ENCODE assay signal across 4 cellular contexts in the genomic region with DNA sequence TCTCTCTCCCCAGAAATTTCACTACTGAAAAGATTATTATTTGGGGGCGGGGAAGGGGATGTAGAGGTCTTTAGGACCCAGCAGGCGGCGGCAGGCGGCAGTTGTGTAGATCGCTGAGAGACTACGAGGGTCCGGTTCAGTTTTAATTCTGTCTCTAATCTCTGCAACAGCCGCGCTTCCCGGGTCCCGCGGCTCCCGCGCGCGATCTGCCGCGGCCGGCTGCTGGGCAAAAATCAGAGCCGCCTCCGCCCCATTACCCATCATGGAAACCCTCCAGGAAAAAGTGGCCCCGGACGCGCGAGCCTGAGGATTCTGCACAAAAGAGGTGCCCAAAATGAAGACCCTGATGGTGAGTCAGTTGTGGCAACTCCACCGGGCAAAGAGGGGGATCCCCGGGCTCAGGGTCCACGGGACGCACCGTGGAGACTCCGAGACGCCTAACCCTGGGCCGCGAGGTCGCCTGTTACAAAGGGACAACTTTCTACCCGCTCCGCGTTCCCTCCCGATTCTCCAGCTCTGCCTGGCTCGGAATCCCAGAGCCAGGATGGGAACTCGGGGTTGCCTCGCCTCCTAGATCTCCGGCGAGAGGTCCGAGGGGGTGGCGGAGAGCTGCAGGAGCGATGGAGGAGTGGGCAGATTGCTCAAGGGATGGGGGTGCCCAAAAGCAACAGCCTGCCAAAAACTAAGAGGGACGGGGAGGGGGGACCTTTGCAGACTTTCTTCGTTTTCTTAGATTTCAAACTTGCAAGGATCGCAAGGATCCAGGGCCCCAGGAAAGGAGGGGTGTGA.
TF ChIP-seq lines count a peak whose summit lies in the region.

A gene (plus strand): TSS at position 139 of the 789 bp plus-strand sequence.

TF ChIP-seq in A549, 52 proteins besides CTCF, POLR2A, EP300 and RAD21:
- TF ChIP-seq CEBPB (IDR thresholded peaks at IDR 0.05): no peak

TF ChIP-seq in GM23338, 12 proteins besides CTCF, POLR2A, EP300 and RAD21:
- TF ChIP-seq EZH2 (IDR thresholded peaks at IDR 0.05; ENCODE audit: low read depth, unreplicated experiment): peak; percentile 15
- TF ChIP-seq NANOG (IDR thresholded peaks at IDR 0.05; ENCODE audit: borderline replicate concordance): no peak
- TF ChIP-seq STAT1 (IDR thresholded peaks at IDR 0.05; ENCODE audit: unreplicated experiment): no peak
- TF ChIP-seq EZH2phosphoT487 (IDR thresholded peaks at IDR 0.05; ENCODE audit: unreplicated experiment): no peak
TF ChIP-seq in GM23338: peak in this region for 1.

TF ChIP-seq in SK-N-SH treated with all-trans-retinoic acid at 6 μM for 48 hours, 23 proteins besides CTCF, POLR2A, EP300 and RAD21:
- TF ChIP-seq ZNF565 (CRISPR knock-in tag; conservative IDR thresholded peaks at IDR 0.05; ENCODE audit: low read depth) (no peak), ARNTL (CRISPR knock-in tag; IDR thresholded peaks at IDR 0.05; ENCODE audit: borderline replicate concordance, low read depth) (no peak), BACH2 (CRISPR knock-in tag; IDR thresholded peaks at IDR 0.05; ENCODE audit: borderline replicate concordance) (no peak), ZFP3 (CRISPR knock-in tag; IDR thresholded peaks at IDR 0.05) (no peak), ESRRG (CRISPR knock-in tag; IDR thresholded peaks at IDR 0.05) (no peak), ISL1 (CRISPR knock-in tag; IDR thresholded peaks at IDR 0.05) (no peak), PPARA (CRISPR knock-in tag; IDR thresholded peaks at IDR 0.05; ENCODE audit: borderline replicate concordance) (no peak), ZNF70 (CRISPR knock-in tag; IDR thresholded peaks at IDR 0.05) (no peak), ZFP30 (CRISPR knock-in tag; IDR thresholded peaks at IDR 0.05) (no peak), TCF4 (CRISPR knock-in tag; IDR thresholded peaks at IDR 0.05; ENCODE audit: borderline replicate concordance) (no peak), TOX (CRISPR knock-in tag; IDR thresholded peaks at IDR 0.05; ENCODE audit: borderline replicate concordance) (no peak), ZC3H10 (CRISPR knock-in tag; IDR thresholded peaks at IDR 0.05) (no peak), SNAI2 (CRISPR knock-in tag; IDR thresholded peaks at IDR 0.05) (no peak)
- TF ChIP-seq, protein P1, sequence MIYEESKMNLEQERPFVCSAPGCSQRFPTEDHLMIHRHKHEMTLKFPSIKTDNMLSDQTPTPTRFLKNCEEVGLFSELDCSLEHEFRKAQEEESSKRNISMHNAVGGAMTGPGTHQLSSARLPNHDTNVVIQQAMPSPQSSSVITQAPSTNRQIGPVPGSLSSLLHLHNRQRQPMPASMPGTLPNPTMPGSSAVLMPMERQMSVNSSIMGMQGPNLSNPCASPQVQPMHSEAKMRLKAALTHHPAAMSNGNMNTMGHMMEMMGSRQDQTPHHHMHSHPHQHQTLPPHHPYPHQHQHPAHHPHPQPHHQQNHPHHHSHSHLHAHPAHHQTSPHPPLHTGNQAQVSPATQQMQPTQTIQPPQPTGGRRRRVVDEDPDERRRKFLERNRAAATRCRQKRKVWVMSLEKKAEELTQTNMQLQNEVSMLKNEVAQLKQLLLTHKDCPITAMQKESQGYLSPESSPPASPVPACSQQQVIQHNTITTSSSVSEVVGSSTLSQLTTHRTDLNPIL (CRISPR knock-in tag; IDR thresholded peaks at IDR 0.05; ENCODE audit: low read depth): no peak
- TF ChIP-seq, protein P2, sequence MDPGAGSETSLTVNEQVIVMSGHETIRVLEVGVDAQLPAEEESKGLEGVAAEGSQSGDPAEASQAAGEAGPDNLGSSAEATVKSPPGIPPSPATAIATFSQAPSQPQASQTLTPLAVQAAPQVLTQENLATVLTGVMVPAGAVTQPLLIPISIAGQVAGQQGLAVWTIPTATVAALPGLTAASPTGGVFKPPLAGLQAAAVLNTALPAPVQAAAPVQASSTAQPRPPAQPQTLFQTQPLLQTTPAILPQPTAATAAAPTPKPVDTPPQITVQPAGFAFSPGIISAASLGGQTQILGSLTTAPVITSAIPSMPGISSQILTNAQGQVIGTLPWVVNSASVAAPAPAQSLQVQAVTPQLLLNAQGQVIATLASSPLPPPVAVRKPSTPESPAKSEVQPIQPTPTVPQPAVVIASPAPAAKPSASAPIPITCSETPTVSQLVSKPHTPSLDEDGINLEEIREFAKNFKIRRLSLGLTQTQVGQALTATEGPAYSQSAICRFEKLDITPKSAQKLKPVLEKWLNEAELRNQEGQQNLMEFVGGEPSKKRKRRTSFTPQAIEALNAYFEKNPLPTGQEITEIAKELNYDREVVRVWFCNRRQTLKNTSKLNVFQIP (CRISPR knock-in tag; IDR thresholded peaks at IDR 0.05; ENCODE audit: borderline replicate concordance, low read depth): no peak
- TF ChIP-seq, protein P3, sequence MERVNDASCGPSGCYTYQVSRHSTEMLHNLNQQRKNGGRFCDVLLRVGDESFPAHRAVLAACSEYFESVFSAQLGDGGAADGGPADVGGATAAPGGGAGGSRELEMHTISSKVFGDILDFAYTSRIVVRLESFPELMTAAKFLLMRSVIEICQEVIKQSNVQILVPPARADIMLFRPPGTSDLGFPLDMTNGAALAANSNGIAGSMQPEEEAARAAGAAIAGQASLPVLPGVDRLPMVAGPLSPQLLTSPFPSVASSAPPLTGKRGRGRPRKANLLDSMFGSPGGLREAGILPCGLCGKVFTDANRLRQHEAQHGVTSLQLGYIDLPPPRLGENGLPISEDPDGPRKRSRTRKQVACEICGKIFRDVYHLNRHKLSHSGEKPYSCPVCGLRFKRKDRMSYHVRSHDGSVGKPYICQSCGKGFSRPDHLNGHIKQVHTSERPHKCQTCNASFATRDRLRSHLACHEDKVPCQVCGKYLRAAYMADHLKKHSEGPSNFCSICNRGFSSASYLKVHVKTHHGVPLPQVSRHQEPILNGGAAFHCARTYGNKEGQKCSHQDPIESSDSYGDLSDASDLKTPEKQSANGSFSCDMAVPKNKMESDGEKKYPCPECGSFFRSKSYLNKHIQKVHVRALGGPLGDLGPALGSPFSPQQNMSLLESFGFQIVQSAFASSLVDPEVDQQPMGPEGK (CRISPR knock-in tag; IDR thresholded peaks at IDR 0.05; ENCODE audit: borderline replicate concordance): no peak

TF ChIP-seq in endothelial cell of umbilical vein, 7 proteins besides CTCF, POLR2A, EP300 and RAD21:
- TF ChIP-seq GATA2 (IDR thresholded peaks at IDR 0.05; ENCODE audit: insufficient read depth, insufficient read length, low read depth, low read length): no peak
- no peak for TF ChIP-seq EZH2 (IDR thresholded peaks at IDR 0.05; ENCODE audit: borderline replicate concordance, low read depth, low read length, severe bottlenecking)
- no peak for TF ChIP-seq JUN (IDR thresholded peaks at IDR 0.05; ENCODE audit: borderline replicate concordance, insufficient read depth, insufficient read length, low read depth)
- TF ChIP-seq, protein P4, sequence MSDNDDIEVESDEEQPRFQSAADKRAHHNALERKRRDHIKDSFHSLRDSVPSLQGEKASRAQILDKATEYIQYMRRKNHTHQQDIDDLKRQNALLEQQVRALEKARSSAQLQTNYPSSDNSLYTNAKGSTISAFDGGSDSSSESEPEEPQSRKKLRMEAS (IDR thresholded peaks at IDR 0.05; ENCODE audit: insufficient read depth, insufficient read length): no peak
- no peak for TF ChIP-seq MYC (IDR thresholded peaks at IDR 0.05; ENCODE audit: low read depth, low read length)
- TF ChIP-seq FOS (IDR thresholded peaks at IDR 0.05; ENCODE audit: borderline replicate concordance, insufficient read depth, low read length): no peak
- TF ChIP-seq POLR2AphosphoS5 (IDR thresholded peaks at IDR 0.05; ENCODE audit: insufficient read depth, low read depth, low read length): no peak
